ENCODE assay signal across 25 cellular contexts in the genomic region with DNA sequence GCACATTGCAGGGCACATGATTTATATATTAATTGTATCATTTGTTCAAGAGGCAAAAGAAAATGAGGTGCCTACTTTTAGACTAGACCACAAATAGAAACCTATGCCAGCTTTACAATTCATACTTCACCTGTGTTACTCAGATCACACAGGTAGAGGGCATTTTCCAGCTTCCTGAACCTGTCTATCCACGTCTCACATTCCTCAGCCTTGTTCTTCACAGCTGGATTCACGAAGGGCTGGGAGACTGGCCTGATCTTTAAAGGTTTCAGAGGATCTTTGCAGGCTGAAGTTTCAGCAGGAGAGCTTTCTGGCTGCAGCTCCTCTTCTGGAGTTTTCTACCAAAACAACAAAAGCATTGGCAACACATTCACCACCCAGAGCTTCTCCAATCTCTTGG.
"Had no signal": no experiment of that assay in that cellular context is flagged by ENCODE, and none has a peak within 500 bp of the region (broad histone marks: within the 10 kb centered on the region; RNA-seq: fewer than 3 reads in every experiment).

No MANE protein-coding gene starts in this region.

- H3K36me3 ChIP-seq: heart left ventricle, left ventricle myocardium inferior, right atrium auricular region, tibial nerve, vagina had no signal

- ATAC-seq: activated CD8-positive, alpha-beta T cell treated with anti-CD3 and anti-CD28 coated beads, Interleukin-2, amount 10 ng/mL, durations not matched to agents 7 days and 5 days; heart left ventricle; natural killer cell; stimulated activated naive B cell treated with anti-CD40 and anti-IgM and Interleukin-4, amounts not matched to agents 10 μg/mL and 1 μg/mL and 100 μg/mL, for 72 hours had no signal

- H3K4me1 ChIP-seq: left ventricle myocardium inferior, right atrium auricular region, vagina had no signal

- H3K9me3 Mint-ChIP-seq: activated B cell treated with CpG ODN at 0.5 μM for 24 hours; activated CD4-positive, alpha-beta T cell treated with anti-CD3 and anti-CD28 coated beads, Interleukin-2, amount 10 ng/mL, durations not matched to agents 24 days and 14 days; activated naive CD8-positive, alpha-beta T cell treated with anti-CD3 and anti-CD28 coated beads, Interleukin-2, amount 10 ng/mL, durations not matched to agents 7 days and 5 days; dendritic cell treated with granulocyte-macrophage colony-stimulating factor and Interleukin-4, amounts not matched to agents 40 ng/mL and 50 ng/mL, for 4 days; memory B cell; stimulated activated naive B cell treated with anti-CD40 and anti-IgM and Interleukin-4, amounts not matched to agents 10 μg/mL and 1 μg/mL and 100 μg/mL, for 72 hours had no signal

- DNase-seq: activated B cell treated with CpG ODN at 0.5 μM for 24 hours; activated CD4-positive, alpha-beta T cell treated with anti-CD3 and anti-CD28 coated beads, Interleukin-2, amount 10 ng/mL, durations not matched to agents 24 days and 14 days; activated CD8-positive, alpha-beta memory T cell treated with anti-CD3 and anti-CD28 coated beads, Interleukin-2, amount 50 U/mL, for 4 hours; activated CD8-positive, alpha-beta T cell treated with anti-CD3 and anti-CD28 coated beads, Interleukin-2, amount 10 ng/mL, durations not matched to agents 7 days and 5 days; activated naive CD4-positive, alpha-beta T cell; activated naive CD8-positive, alpha-beta T cell treated with anti-CD3 and anti-CD28 coated beads, Interleukin-2, amount 10 ng/mL, durations not matched to agents 7 days and 5 days; anterior cingulate cortex; cerebellar nuclear complex; effector memory CD4-positive, alpha-beta T cell; heart left ventricle; kidney; left ventricle myocardium inferior; natural killer cell; nucleus accumbens; stimulated activated CD4-positive, alpha-beta T cell treated with anti-CD3 and anti-CD28 coated beads, Interleukin-4, amount 100 ng/mL, for 1 hour; stimulated activated naive B cell treated with anti-CD40 and anti-IgM and Interleukin-4, amounts not matched to agents 10 μg/mL and 1 μg/mL and 100 μg/mL, for 72 hours had no signal

- H3K27me3 ChIP-seq: heart left ventricle, right atrium auricular region, tibial nerve, vagina had no signal

- H3K27ac Mint-ChIP-seq: activated B cell treated with CpG ODN at 0.5 μM for 24 hours; activated CD4-positive, alpha-beta T cell treated with anti-CD3 and anti-CD28 coated beads, Interleukin-2, amount 10 ng/mL, durations not matched to agents 24 days and 14 days; activated CD8-positive, alpha-beta T cell treated with anti-CD3 and anti-CD28 coated beads, Interleukin-2, amount 10 ng/mL, durations not matched to agents 7 days and 5 days; activated naive CD8-positive, alpha-beta T cell treated with anti-CD3 and anti-CD28 coated beads, Interleukin-2, amount 10 ng/mL, durations not matched to agents 7 days and 5 days; dendritic cell treated with granulocyte-macrophage colony-stimulating factor and Interleukin-4, amounts not matched to agents 40 ng/mL and 50 ng/mL, for 4 days; memory B cell; natural killer cell; progenitor cell of endocrine pancreas; stimulated activated naive B cell treated with anti-CD40 and anti-IgM and Interleukin-4, amounts not matched to agents 10 μg/mL and 1 μg/mL and 100 μg/mL, for 72 hours had no signal

- H3K27me3 Mint-ChIP-seq: dendritic cell treated with granulocyte-macrophage colony-stimulating factor and Interleukin-4, amounts not matched to agents 40 ng/mL and 50 ng/mL, for 4 days; progenitor cell of endocrine pancreas had no signal

- H3K4me1 Mint-ChIP-seq: activated B cell treated with CpG ODN at 0.5 μM for 24 hours; activated CD4-positive, alpha-beta T cell treated with anti-CD3 and anti-CD28 coated beads, Interleukin-2, amount 10 ng/mL, durations not matched to agents 24 days and 14 days; activated naive CD8-positive, alpha-beta T cell treated with anti-CD3 and anti-CD28 coated beads, Interleukin-2, amount 10 ng/mL, durations not matched to agents 7 days and 5 days; memory B cell; natural killer cell; stimulated activated naive B cell treated with anti-CD40 and anti-IgM and Interleukin-4, amounts not matched to agents 10 μg/mL and 1 μg/mL and 100 μg/mL, for 72 hours had no signal

- H3K4me3 Mint-ChIP-seq: activated B cell treated with CpG ODN at 0.5 μM for 24 hours; activated CD4-positive, alpha-beta T cell treated with anti-CD3 and anti-CD28 coated beads, Interleukin-2, amount 10 ng/mL, durations not matched to agents 24 days and 14 days; activated CD8-positive, alpha-beta T cell treated with anti-CD3 and anti-CD28 coated beads, Interleukin-2, amount 10 ng/mL, durations not matched to agents 7 days and 5 days; activated naive CD8-positive, alpha-beta T cell treated with anti-CD3 and anti-CD28 coated beads, Interleukin-2, amount 10 ng/mL, durations not matched to agents 7 days and 5 days; dendritic cell treated with granulocyte-macrophage colony-stimulating factor and Interleukin-4, amounts not matched to agents 40 ng/mL and 50 ng/mL, for 4 days; memory B cell; natural killer cell; stimulated activated naive B cell treated with anti-CD40 and anti-IgM and Interleukin-4, amounts not matched to agents 10 μg/mL and 1 μg/mL and 100 μg/mL, for 72 hours had no signal

- H3K9me3 ChIP-seq: heart left ventricle, left ventricle myocardium inferior, right atrium auricular region, tibial nerve, vagina had no signal

- H3K36me3 Mint-ChIP-seq: activated naive CD8-positive, alpha-beta T cell treated with anti-CD3 and anti-CD28 coated beads, Interleukin-2, amount 10 ng/mL, durations not matched to agents 7 days and 5 days; memory B cell; natural killer cell; stimulated activated naive B cell treated with anti-CD40 and anti-IgM and Interleukin-4, amounts not matched to agents 10 μg/mL and 1 μg/mL and 100 μg/mL, for 72 hours had no signal

- H3K4me3 ChIP-seq: heart left ventricle, left ventricle myocardium inferior, right atrium auricular region, tibial nerve, vagina had no signal

- H3K27ac ChIP-seq: epithelial cell of prostate, heart left ventricle, left ventricle myocardium inferior, right atrium auricular region, tibial nerve, vagina had no signal

- FAIRE-seq: frontal cortex, kidney, TTC549 had no signal
